Comparison of ENCODE assay signal across 8 cellular contexts in the genomic region with DNA sequence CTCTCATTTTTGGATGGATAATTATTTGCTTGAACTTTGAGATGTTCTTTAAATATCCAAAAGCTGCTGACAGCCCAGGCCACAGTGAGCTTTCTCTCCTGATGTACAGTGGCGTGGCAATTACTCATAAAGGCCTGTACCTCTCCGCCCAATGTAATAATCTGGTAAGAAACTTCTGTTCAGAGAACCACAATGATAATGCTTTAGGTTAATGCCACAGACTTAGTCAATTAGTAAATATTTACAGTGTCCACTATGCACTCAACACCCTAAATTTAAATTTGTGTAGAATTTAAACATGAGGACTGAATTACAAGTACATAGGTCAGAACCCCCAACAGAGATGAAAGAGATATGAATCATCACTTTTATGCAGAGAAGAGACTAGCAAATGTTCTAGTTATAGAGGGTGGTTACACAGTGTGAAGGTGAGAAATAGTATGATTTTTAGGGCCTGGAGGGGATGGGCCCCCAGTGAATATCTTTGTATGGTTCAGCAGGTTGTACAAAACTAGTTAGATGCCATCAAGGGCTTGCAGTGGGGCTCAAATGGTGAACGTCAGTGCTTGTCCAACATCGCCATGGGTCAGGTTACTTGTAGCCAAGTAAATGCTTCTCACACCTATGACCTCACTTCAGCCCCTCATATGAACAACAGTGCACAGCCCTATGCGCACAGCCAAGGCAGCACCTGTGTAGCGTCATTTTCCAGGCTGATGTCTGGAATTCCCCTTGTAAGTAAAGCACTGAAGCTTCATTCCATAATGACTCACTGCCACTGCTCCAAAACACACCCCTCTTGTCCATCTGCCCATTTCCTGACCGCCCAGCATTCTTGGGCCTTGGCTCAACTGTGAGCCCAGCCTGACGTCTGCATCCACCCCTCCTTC. TPM values are rescaled to one million over a fixed set of nuclear protein-coding genes. Genes with fewer than 3 reads are reported as not detected.
DNase-seq lines count a peak whose midpoint lies in the region; ATAC-seq and TF ChIP-seq lines count a peak whose summit lies in the region.

No MANE protein-coding gene starts in this region.

- H3K9me3 ChIP-seq in psoas muscle = no peaks in the 10 kb centered on the region
- no peaks in the 10 kb centered on the region for H3K9me3 ChIP-seq in effector memory CD4-positive, alpha-beta T cell (ENCODE audit: control insufficient read depth, low read length)

- peaks cover 0 to 30% of the 10 kb centered on the region in 2 donors for H3K36me3 ChIP-seq in psoas muscle (ENCODE audit: insufficient read depth in 1 of 2, low read depth in 1 of 2)
- H3K36me3 ChIP-seq in effector memory CD4-positive, alpha-beta T cell (ENCODE audit: control insufficient read depth, insufficient read depth, low read length) = peaks cover 15% of the 10 kb centered on the region

- H3K4me3 Mint-ChIP-seq in Calu3 (ENCODE audit: low read depth, unreplicated experiment) (peak overlapping the region; percentile 1), progenitor cell of endocrine pancreas (ENCODE audit: low read depth) (no peak overlapping the region)

- WGBS in psoas muscle, 3 donors = 35 to 44% (median 36%) methylated on average over 8 of the region's 8 CpGs

- DNase-seq in Calu3 (peak; percentile 88), RKO (ENCODE audit: low spot score) (peak; percentile 88), fibroblast of mammary gland (ENCODE audit: low read depth) (peak; percentile 98), psoas muscle (peak; percentile 79 to 87), Kasumi-1 (lab: John Stamatoyannopoulos, UW) (no peak), progenitor cell of endocrine pancreas (ENCODE audit: low spot score, unreplicated experiment) (no peak)
- DNase-seq in effector memory CD4-positive, alpha-beta T cell = no peak

- intact Hi-C loops in Calu3 (cut with micrococcal nuclease; ENCODE audit: unreplicated experiment) = loop anchor here (1.0 kb wide), 3 partner anchors 11 to 39 kb away; no protein-coding TSS in a partner anchor
- intact Hi-C loops in psoas muscle (cut with DNase I) = no loop called here

- H3K4me1 ChIP-seq in psoas muscle = peaks cover 88% of the 10 kb centered on the region
- no peaks in the 10 kb centered on the region for H3K4me1 ChIP-seq in effector memory CD4-positive, alpha-beta T cell (ENCODE audit: control insufficient read depth, insufficient read depth, low read length, poor library complexity, severe bottlenecking)

- H3K27ac Mint-ChIP-seq in Calu3 (ENCODE audit: unreplicated experiment) (peak overlapping the region; percentile 69), progenitor cell of endocrine pancreas (no peak overlapping the region)

- no peaks in the 10 kb centered on the region for H3K9me3 Mint-ChIP-seq in Calu3 (ENCODE audit: low read depth, unreplicated experiment)
- no peaks in the 10 kb centered on the region for H3K9me3 Mint-ChIP-seq in progenitor cell of endocrine pancreas (ENCODE audit: low read depth)

- H3K27ac ChIP-seq in psoas muscle = peak overlapping the region; percentile 87
- no peak overlapping the region for H3K27ac ChIP-seq in effector memory CD4-positive, alpha-beta T cell (ENCODE audit: insufficient read depth, low read length, poor library complexity, severe bottlenecking)

- BruUV-seq in Calu3 (replicated peaks; lab: Mats Ljungman, UMichigan) = TSS peak; percentile 75

- no peaks in the 10 kb centered on the region for H3K27me3 ChIP-seq in psoas muscle (ENCODE audit: insufficient read depth in 3 of 3, low read length in 2 of 3)
- H3K27me3 ChIP-seq in effector memory CD4-positive, alpha-beta T cell (replicated peaks; ENCODE audit: control insufficient read depth, insufficient read depth, low read length, poor library complexity, severe bottlenecking) = no peaks in the 10 kb centered on the region

- TF ChIP-seq CTCF in Calu3 (IDR thresholded peaks at IDR 0.05; ENCODE audit: unreplicated experiment) (no peak), fibroblast of mammary gland (conservative IDR thresholded peaks at IDR 0.05; ENCODE audit: control insufficient read depth, insufficient read depth, low read depth, low read length) (no peak), psoas muscle (IDR thresholded peaks at IDR 0.05) (no peak), progenitor cell of endocrine pancreas (IDR thresholded peaks at IDR 0.05; ENCODE audit: unreplicated experiment) (no peak)

- H3K27me3 Mint-ChIP-seq in Calu3 (ENCODE audit: unreplicated experiment) (no peaks in the 10 kb centered on the region), progenitor cell of endocrine pancreas (no peaks in the 10 kb centered on the region)

- H3K4me3 ChIP-seq in fibroblast of mammary gland (ENCODE audit: control insufficient read depth, low read depth, low read length) = no peak overlapping the region
- H3K4me3 ChIP-seq in psoas muscle = no peak overlapping the region
- H3K4me3 ChIP-seq in effector memory CD4-positive, alpha-beta T cell (ENCODE audit: insufficient read depth, low read depth, low read length, poor library complexity, severe bottlenecking) = no peak overlapping the region

- H3K4me1 Mint-ChIP-seq in Calu3 (ENCODE audit: low read depth, unreplicated experiment) (peaks cover 66% of the 10 kb centered on the region), progenitor cell of endocrine pancreas (ENCODE audit: low read depth) (peaks cover 28% of the 10 kb centered on the region)

- ATAC-seq in psoas muscle = peak; percentile 77 to 92 (median 84)
- no peak for ATAC-seq in HG02970 (IDR thresholded peaks at IDR 0.05; ENCODE audit: low FRiP score, unreplicated experiment)

- CTCF ChIA-PET in Calu3 (lab: Charles Lee) = interaction anchor here (1.0 to 3.8 kb wide), 6 partner anchors 11 to 44 kb away, joined by 3 to 38 read pairs (median 5); partner anchors contain the start of gene ABHD2

- H3K36me3 Mint-ChIP-seq in Calu3 (ENCODE audit: insufficient read depth, unreplicated experiment) (peaks cover 60% of the 10 kb centered on the region), progenitor cell of endocrine pancreas (ENCODE audit: insufficient read depth) (peaks cover 2% of the 10 kb centered on the region)

RNA-seq across cellular contexts. Expression of gene ABHD2, which starts 13.3 kb away (rescaled TPM):
- total RNA-seq in Calu3 (2022) (300 and 353 TPM in 2 replicates), psoas muscle (100 to 1,000 TPM in 3 of 4 donors, 10 to 100 TPM in 1; 66.1 to 215 (median 157) TPM), progenitor cell of endocrine pancreas (53.1 and 54.4 TPM in 2 replicates)
- 10 to 100 TPM; 10.8 to 30.9 (median 26.7) TPM for polyA plus RNA-seq in psoas muscle

Comparison
In these comparisons a context has a peak if more than half of its experiments do, and no peak if none do; other contexts are left out.
1. DNase-seq: peak in Calu3 (single experiment), RKO (single experiment), fibroblast of mammary gland (single experiment) and psoas muscle (2 of 2); none in Kasumi-1 (0 of 2), progenitor cell of endocrine pancreas (single experiment) and effector memory CD4-positive, alpha-beta T cell (0 of 3).